ENCODE assay signal across 14 cellular contexts in the genomic region with DNA sequence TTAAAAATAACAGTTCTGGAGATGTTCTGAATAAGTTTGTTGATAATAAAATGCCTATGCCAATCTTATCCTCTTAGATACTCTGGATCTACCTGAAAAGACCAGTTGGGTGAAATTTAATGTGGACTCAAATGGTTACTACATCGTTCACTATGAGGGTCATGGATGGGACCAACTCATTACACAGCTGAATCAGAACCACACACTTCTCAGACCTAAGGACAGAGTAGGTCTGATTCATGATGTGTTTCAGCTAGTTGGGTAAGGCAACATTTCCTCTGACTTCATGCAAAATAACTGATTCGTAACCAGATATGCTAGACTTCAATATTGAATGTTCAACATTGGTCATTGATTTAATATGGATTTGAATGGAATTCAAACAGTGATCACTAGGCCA.
"Had no signal": no experiment of that assay in that cellular context is flagged by ENCODE, and none has a peak within 500 bp of the region (broad histone marks: within the 10 kb centered on the region; RNA-seq: fewer than 3 reads in every experiment).

No MANE protein-coding gene starts in this region.

- ATAC-seq: effector memory CD8-positive, alpha-beta T cell; left colon had no signal

- H3K27me3 Mint-ChIP-seq: activated B cell treated with CpG ODN at 0.5 μM for 24 hours; activated naive CD4-positive, alpha-beta T cell treated with anti-CD3 and anti-CD28 coated beads, Interleukin-2, amount 10 ng/mL, durations not matched to agents 7 days and 5 days; dendritic cell treated with granulocyte-macrophage colony-stimulating factor and Interleukin-4, amounts not matched to agents 40 ng/mL and 50 ng/mL, for 4 days; effector memory CD8-positive, alpha-beta T cell had no signal

- DNase-seq: activated B cell treated with CpG ODN at 0.5 μM for 24 hours; activated CD4-positive, alpha-beta T cell treated with anti-CD3 and anti-CD28 coated beads, Interleukin-2, amount 50 U/mL, for 4 hours; activated naive CD4-positive, alpha-beta T cell treated with anti-CD3 and anti-CD28 coated beads, Interleukin-2, amount 10 ng/mL, durations not matched to agents 7 days and 5 days; brain microvascular endothelial cell; cerebellar nuclear complex; effector memory CD8-positive, alpha-beta T cell; glutamatergic neuron; immature natural killer cell; left colon; midbrain; stimulated activated CD4-positive, alpha-beta T cell treated with anti-CD3 and anti-CD28 coated beads, Interleukin-4, amount 100 ng/mL, for 4 hours; tibial artery had no signal

- H3K27ac Mint-ChIP-seq: activated B cell treated with CpG ODN at 0.5 μM for 24 hours; activated naive CD4-positive, alpha-beta T cell treated with anti-CD3 and anti-CD28 coated beads, Interleukin-2, amount 10 ng/mL, durations not matched to agents 7 days and 5 days; activated T-helper 2 cell treated with anti-CD3 and anti-CD28 coated beads, Interferon-gamma antibody, Interleukin-2, Interleukin-4, amounts not matched to agents 10 μg/mL and 5 μg/mL and 100 μg/mL, durations not matched to agents 14 hours and 24 hours and 36 hours; dendritic cell treated with granulocyte-macrophage colony-stimulating factor and Interleukin-4, amounts not matched to agents 40 ng/mL and 50 ng/mL, for 4 days had no signal

- H3K4me3 Mint-ChIP-seq: activated B cell treated with CpG ODN at 0.5 μM for 24 hours; activated naive CD4-positive, alpha-beta T cell treated with anti-CD3 and anti-CD28 coated beads, Interleukin-2, amount 10 ng/mL, durations not matched to agents 7 days and 5 days; dendritic cell treated with granulocyte-macrophage colony-stimulating factor and Interleukin-4, amounts not matched to agents 40 ng/mL and 50 ng/mL, for 4 days; effector memory CD8-positive, alpha-beta T cell; immature natural killer cell had no signal

- H3K9me3 Mint-ChIP-seq: activated B cell treated with CpG ODN at 0.5 μM for 24 hours; activated naive CD4-positive, alpha-beta T cell treated with anti-CD3 and anti-CD28 coated beads, Interleukin-2, amount 10 ng/mL, durations not matched to agents 7 days and 5 days; activated T-helper 2 cell treated with anti-CD3 and anti-CD28 coated beads, Interferon-gamma antibody, Interleukin-2, Interleukin-4, amounts not matched to agents 10 μg/mL and 5 μg/mL and 100 μg/mL, durations not matched to agents 14 hours and 24 hours and 36 hours; dendritic cell treated with granulocyte-macrophage colony-stimulating factor and Interleukin-4, amounts not matched to agents 40 ng/mL and 50 ng/mL, for 4 days; effector memory CD8-positive, alpha-beta T cell; immature natural killer cell had no signal
